In genomic region chr19:45128109-45128508, GRCh38 we compare ENCODE assay signal across 1 cellular context.
TF ChIP-seq lines count a peak whose summit lies in the region.

No MANE protein-coding gene starts in this region.

TF ChIP-seq in HepG2, 621 proteins besides CTCF, POLR2A, EP300 and RAD21:
- TF ChIP-seq, protein P1, sequence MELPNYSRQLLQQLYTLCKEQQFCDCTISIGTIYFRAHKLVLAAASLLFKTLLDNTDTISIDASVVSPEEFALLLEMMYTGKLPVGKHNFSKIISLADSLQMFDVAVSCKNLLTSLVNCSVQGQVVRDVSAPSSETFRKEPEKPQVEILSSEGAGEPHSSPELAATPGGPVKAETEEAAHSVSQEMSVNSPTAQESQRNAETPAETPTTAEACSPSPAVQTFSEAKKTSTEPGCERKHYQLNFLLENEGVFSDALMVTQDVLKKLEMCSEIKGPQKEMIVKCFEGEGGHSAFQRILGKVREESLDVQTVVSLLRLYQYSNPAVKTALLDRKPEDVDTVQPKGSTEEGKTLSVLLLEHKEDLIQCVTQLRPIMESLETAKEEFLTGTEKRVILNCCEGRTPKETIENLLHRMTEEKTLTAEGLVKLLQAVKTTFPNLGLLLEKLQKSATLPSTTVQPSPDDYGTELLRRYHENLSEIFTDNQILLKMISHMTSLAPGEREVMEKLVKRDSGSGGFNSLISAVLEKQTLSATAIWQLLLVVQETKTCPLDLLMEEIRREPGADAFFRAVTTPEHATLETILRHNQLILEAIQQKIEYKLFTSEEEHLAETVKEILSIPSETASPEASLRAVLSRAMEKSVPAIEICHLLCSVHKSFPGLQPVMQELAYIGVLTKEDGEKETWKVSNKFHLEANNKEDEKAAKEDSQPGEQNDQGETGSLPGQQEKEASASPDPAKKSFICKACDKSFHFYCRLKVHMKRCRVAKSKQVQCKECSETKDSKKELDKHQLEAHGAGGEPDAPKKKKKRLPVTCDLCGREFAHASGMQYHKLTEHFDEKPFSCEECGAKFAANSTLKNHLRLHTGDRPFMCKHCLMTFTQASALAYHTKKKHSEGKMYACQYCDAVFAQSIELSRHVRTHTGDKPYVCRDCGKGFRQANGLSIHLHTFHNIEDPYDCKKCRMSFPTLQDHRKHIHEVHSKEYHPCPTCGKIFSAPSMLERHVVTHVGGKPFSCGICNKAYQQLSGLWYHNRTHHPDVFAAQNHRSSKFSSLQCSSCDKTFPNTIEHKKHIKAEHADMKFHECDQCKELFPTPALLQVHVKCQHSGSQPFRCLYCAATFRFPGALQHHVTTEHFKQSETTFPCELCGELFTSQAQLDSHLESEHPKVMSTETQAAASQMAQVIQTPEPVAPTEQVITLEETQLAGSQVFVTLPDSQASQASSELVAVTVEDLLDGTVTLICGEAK (IDR thresholded peaks at IDR 0.05) = peak; percentile 56
- TF ChIP-seq, protein P1 (CRISPR knock-in tag; IDR thresholded peaks at IDR 0.05) = peak; percentile 97
- TF ChIP-seq, protein P2, sequence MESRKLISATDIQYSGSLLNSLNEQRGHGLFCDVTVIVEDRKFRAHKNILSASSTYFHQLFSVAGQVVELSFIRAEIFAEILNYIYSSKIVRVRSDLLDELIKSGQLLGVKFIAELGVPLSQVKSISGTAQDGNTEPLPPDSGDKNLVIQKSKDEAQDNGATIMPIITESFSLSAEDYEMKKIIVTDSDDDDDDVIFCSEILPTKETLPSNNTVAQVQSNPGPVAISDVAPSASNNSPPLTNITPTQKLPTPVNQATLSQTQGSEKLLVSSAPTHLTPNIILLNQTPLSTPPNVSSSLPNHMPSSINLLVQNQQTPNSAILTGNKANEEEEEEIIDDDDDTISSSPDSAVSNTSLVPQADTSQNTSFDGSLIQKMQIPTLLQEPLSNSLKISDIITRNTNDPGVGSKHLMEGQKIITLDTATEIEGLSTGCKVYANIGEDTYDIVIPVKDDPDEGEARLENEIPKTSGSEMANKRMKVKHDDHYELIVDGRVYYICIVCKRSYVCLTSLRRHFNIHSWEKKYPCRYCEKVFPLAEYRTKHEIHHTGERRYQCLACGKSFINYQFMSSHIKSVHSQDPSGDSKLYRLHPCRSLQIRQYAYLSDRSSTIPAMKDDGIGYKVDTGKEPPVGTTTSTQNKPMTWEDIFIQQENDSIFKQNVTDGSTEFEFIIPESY (CRISPR knock-in tag; IDR thresholded peaks at IDR 0.05) = peak; percentile 40; the same call in 1 of the 2 replicates
- TF ChIP-seq ZNF777 (CRISPR knock-in tag; IDR thresholded peaks at IDR 0.05) (no peak), ZNF292 (CRISPR knock-in tag; IDR thresholded peaks at IDR 0.05; ENCODE audit: borderline replicate concordance, low read depth) (no peak), ZFP37 (CRISPR knock-in tag; IDR thresholded peaks at IDR 0.05; ENCODE audit: borderline replicate concordance) (no peak), ZNF274 (CRISPR knock-in tag; IDR thresholded peaks at IDR 0.05) (no peak), ZSCAN25 (CRISPR knock-in tag; IDR thresholded peaks at IDR 0.05) (no peak)
